ENCODE assay signal across 4 cellular contexts in genomic region chr18:46282177-46282570, GRCh38.
"Had no signal": no experiment of that assay in that cellular context is flagged by ENCODE, and none has a peak within 500 bp of the region (broad histone marks: within the 10 kb centered on the region; RNA-seq: fewer than 3 reads in every experiment).

No MANE protein-coding gene starts in this region.

- H3K27ac Mint-ChIP-seq: GM23338 had no signal

- H3K4me3 ChIP-seq: GM23338 had no signal

- H3K4me3 Mint-ChIP-seq: GM23338, H9 had no signal

- H3K4me2 ChIP-seq: GM23338 had no signal

- DNase-seq: H9, HCEC 1CT, IMR-90 had no signal

- H3K9me3 Mint-ChIP-seq: GM23338, H9 had no signal
